In genomic region chr14:52235434-52235833, GRCh38 we compare ENCODE assay signal across 19 cellular contexts. TPM values are rescaled to one million over a fixed set of nuclear protein-coding genes. Genes with fewer than 3 reads are reported as not detected.
DNase-seq lines count a peak whose midpoint lies in the region; ATAC-seq, FAIRE-seq and TF ChIP-seq lines count a peak whose summit lies in the region.
"Had no signal": no experiment of that assay in that cellular context is flagged by ENCODE, and none has a peak within 500 bp of the region (broad histone marks: within the 10 kb centered on the region; RNA-seq: fewer than 3 reads in every experiment).

No MANE protein-coding gene starts in this region.

- H3K27ac Mint-ChIP-seq in stimulated activated naive CD8-positive, alpha-beta T cell treated with anti-CD3 and anti-CD28 coated beads, Interleukin-15, Interleukin-2, amounts not matched to agents 100 ng/mL and 50 ng/mL, for 24 hours = peak overlapping the region; percentile 3

- H3K4me1 ChIP-seq in Loucy (ENCODE audit: insufficient read depth, low read length, poor library complexity, severe bottlenecking) = peaks cover 31% of the 10 kb centered on the region
- H3K4me1 ChIP-seq in mesendoderm (ENCODE audit: control insufficient read depth, low read depth, low read length) = peaks cover 4% of the 10 kb centered on the region
- H3K4me1 ChIP-seq: A549, HAP-1 had no signal

- no peak for ATAC-seq in stimulated activated naive CD8-positive, alpha-beta T cell treated with anti-CD3 and anti-CD28 coated beads, Interleukin-15, Interleukin-2, amounts not matched to agents 100 U/mL and 50 U/mL, for 24 hours
- ATAC-seq in GM21786 (IDR thresholded peaks at IDR 0.05; ENCODE audit: unreplicated experiment) = no peak
- ATAC-seq: A549, Panc1, Right ventricle myocardium inferior had no signal

- H3K79me2 ChIP-seq in Loucy (ENCODE audit: insufficient read depth, low read length) (peaks cover 8% of the 10 kb centered on the region; the same call in 1 of the 2 replicates), mesendoderm (ENCODE audit: control insufficient read depth, insufficient read depth, low read length) (no peaks in the 10 kb centered on the region)

- no peak overlapping the region for H4K5ac ChIP-seq in mesendoderm (ENCODE audit: low read length)

- H2BK5ac ChIP-seq in mesendoderm (ENCODE audit: low read length) = no peak overlapping the region

- H4K8ac ChIP-seq in mesendoderm (ENCODE audit: low read depth, low read length) = no peak overlapping the region

- H3K4ac ChIP-seq in mesendoderm (ENCODE audit: low read depth, low read length) = no peak overlapping the region

- H3K27me3 ChIP-seq in Loucy (ENCODE audit: insufficient read depth, low read length, poor library complexity, severe bottlenecking) (no peaks in the 10 kb centered on the region), mesendoderm (ENCODE audit: insufficient read depth, low read length, poor library complexity) (no peaks in the 10 kb centered on the region)
- H3K27me3 ChIP-seq: MG63 had no signal

- 0 out of 2 replicates have a peak overlapping the region, but pooled peaks have one; percentile 48 for H2AFZ ChIP-seq in Loucy (ENCODE audit: low read length)

- no peak overlapping the region for H2BK120ac ChIP-seq in mesendoderm (ENCODE audit: low read depth, low read length)

- no peaks in the 10 kb centered on the region for H3K36me3 Mint-ChIP-seq in stimulated activated naive CD8-positive, alpha-beta T cell treated with anti-CD3 and anti-CD28 coated beads, Interleukin-15, Interleukin-2, amounts not matched to agents 100 ng/mL and 50 ng/mL, for 24 hours (ENCODE audit: low read depth)

- peak overlapping the region; percentile 41 for H3K4me2 ChIP-seq in Loucy (ENCODE audit: low read depth, low read length, poor library complexity, severe bottlenecking)
- no peak overlapping the region for H3K4me2 ChIP-seq in mesendoderm (ENCODE audit: low read length)
- H3K4me2 ChIP-seq: A549 had no signal

- no peak overlapping the region for H3K23ac ChIP-seq in mesendoderm (ENCODE audit: low read length)

- H3K18ac ChIP-seq in mesendoderm (ENCODE audit: low read length) = no peak overlapping the region

- TF ChIP-seq CTCF in Loucy (conservative IDR thresholded peaks at IDR 0.05; ENCODE audit: low read length) = no peak

- H3K56ac ChIP-seq in mesendoderm (ENCODE audit: low read length) = no peak overlapping the region

- H3K36me3 ChIP-seq in Loucy (ENCODE audit: insufficient read depth, low read length) (no peaks in the 10 kb centered on the region), mesendoderm (ENCODE audit: control insufficient read depth, insufficient read depth, low read length) (no peaks in the 10 kb centered on the region)
- H3K36me3 ChIP-seq: HAP-1, MG63 had no signal

- no peak overlapping the region for H3K4me3 Mint-ChIP-seq in stimulated activated naive CD8-positive, alpha-beta T cell treated with anti-CD3 and anti-CD28 coated beads, Interleukin-15, Interleukin-2, amounts not matched to agents 100 ng/mL and 50 ng/mL, for 24 hours

- no peak for DNase-seq in stimulated activated naive CD8-positive, alpha-beta T cell treated with anti-CD3 and anti-CD28 coated beads, Interleukin-15, Interleukin-2, amounts not matched to agents 100 U/mL and 50 U/mL, for 24 hours
- DNase-seq in mesendoderm = peak; percentile 3
- no peak for DNase-seq in H54 (ENCODE audit: insufficient read length, low spot score)
- no peak for DNase-seq in GF-D8 (lab: John Stamatoyannopoulos, UW)
- DNase-seq: GDM1, IMR-90, MG63, NCI-H1048, NCI-H2227 treated with DMSO at 0.1 percent for 48 hours, NCI-H510A treated with DMSO at 0.1 percent for 48 hours, NCI-H774, SW 1271 had no signal

- WGBS in mesendoderm (ENCODE audit: extremely low coverage, insufficient coverage, low lambda C conversion rate) = no CpG with 5 or more reads among the region's 2 CpGs

- FAIRE-seq in H54 (lab: Jason Lieb, UNC) = no peak
- FAIRE-seq: A549 had no signal

- H3K4me1 Mint-ChIP-seq in stimulated activated naive CD8-positive, alpha-beta T cell treated with anti-CD3 and anti-CD28 coated beads, Interleukin-15, Interleukin-2, amounts not matched to agents 100 ng/mL and 50 ng/mL, for 24 hours (ENCODE audit: low read depth) = peaks cover 10% of the 10 kb centered on the region

- no peaks in the 10 kb centered on the region for H3K79me1 ChIP-seq in mesendoderm (ENCODE audit: low read length)

- H4K20me1 ChIP-seq in Loucy (ENCODE audit: insufficient read depth, low read length, poor library complexity, severe bottlenecking) = no peaks in the 10 kb centered on the region

- H3F3A ChIP-seq in Loucy (ENCODE audit: low read depth) = peaks cover 4% of the 10 kb centered on the region; the same call in 1 of the 2 replicates

- H2AK5ac ChIP-seq in mesendoderm (ENCODE audit: low read length) = no peak overlapping the region

- H3K27ac ChIP-seq in mesendoderm (ENCODE audit: low read depth, low read length) = no peak overlapping the region
- H3K27ac ChIP-seq: A549 had no signal

- no peak for TF ChIP-seq POLR2A in H54 (IDR thresholded peaks at IDR 0.05; ENCODE audit: low read depth, low read length)

- no peaks in the 10 kb centered on the region for H3K9me3 Mint-ChIP-seq in stimulated activated naive CD8-positive, alpha-beta T cell treated with anti-CD3 and anti-CD28 coated beads, Interleukin-15, Interleukin-2, amounts not matched to agents 100 ng/mL and 50 ng/mL, for 24 hours

- no peak overlapping the region for H2BK15ac ChIP-seq in mesendoderm (replicated peaks; ENCODE audit: low read depth)

- no peaks in the 10 kb centered on the region for H3K9me3 ChIP-seq in Loucy (ENCODE audit: insufficient read depth, low read depth, low read length)
- H3K9me3 ChIP-seq: A549, HAP-1, MG63 had no signal

- no peaks in the 10 kb centered on the region for H3K27me3 Mint-ChIP-seq in stimulated activated naive CD8-positive, alpha-beta T cell treated with anti-CD3 and anti-CD28 coated beads, Interleukin-15, Interleukin-2, amounts not matched to agents 100 ng/mL and 50 ng/mL, for 24 hours

- H3K9me2 ChIP-seq in Loucy (replicated peaks; ENCODE audit: low read depth, low read length) = no peaks in the 10 kb centered on the region

- peak overlapping the region; percentile 28 for H3K9ac ChIP-seq in Loucy (ENCODE audit: low read depth, low read length, poor library complexity, severe bottlenecking)
- no peak overlapping the region for H3K9ac ChIP-seq in mesendoderm (ENCODE audit: low read length)

- no peak overlapping the region for H3K4me3 ChIP-seq in Loucy (ENCODE audit: low read length, poor library complexity, severe bottlenecking)
- H3K4me3 ChIP-seq in mesendoderm (ENCODE audit: low read length) = no peak overlapping the region
- H3K4me3 ChIP-seq: A549, HAP-1, MG63 had no signal

RNA-seq across cellular contexts. Expression of gene PTGDR, which starts 32.1 kb away (rescaled TPM):
- 0.03 TPM for polyA plus RNA-seq in mesendoderm (2013, experiment 1 of 2)
- 0.01 TPM for polyA plus RNA-seq in mesendoderm (2013, experiment 2 of 2)
- polyA plus RNA-seq: A549, IMR-90 had no signal
